In the genomic region with DNA sequence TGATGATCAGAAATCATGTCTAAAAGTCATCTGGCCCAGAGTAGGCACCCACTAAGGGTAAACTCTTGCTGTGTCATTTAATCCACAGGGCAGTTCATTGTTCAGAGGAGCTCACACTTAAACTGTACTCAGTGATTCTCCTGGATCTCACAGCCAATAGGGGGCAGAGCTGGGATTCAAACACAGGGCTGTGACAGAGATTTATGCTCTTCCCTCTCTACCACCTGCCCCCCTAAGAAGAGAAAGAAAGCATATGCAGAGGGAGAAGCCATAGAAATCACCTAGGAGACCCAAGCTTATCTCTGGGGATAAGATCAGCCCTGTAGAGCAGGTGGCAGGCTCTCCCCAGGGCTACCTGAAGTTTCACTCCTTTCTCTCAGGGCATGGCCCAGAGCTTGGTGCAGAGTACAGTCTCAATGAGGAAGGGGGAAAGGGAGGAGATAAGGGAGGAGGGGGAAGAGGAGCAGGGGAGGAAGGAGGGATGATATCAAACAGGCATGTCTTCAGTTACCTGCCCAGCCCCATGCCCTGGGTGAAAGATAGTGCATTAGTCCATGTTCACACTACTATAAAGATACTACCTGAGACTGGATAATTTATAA, we compare ENCODE assay signal across 9 cellular contexts. TPM values are rescaled to one million over a fixed set of nuclear protein-coding genes. Genes with fewer than 3 reads are reported as not detected.
DNase-seq lines count a peak whose midpoint lies in the region; ATAC-seq, FAIRE-seq and TF ChIP-seq lines count a peak whose summit lies in the region.
"Had no signal": no experiment of that assay in that cellular context is flagged by ENCODE, and none has a peak within 500 bp of the region (broad histone marks: within the 10 kb centered on the region; RNA-seq: fewer than 3 reads in every experiment).

No MANE protein-coding gene starts in this region.

- no peaks in the 10 kb centered on the region for H3K36me3 Mint-ChIP-seq in neural progenitor cell
- H3K36me3 Mint-ChIP-seq: activated naive CD8-positive, alpha-beta T cell treated with anti-CD3 and anti-CD28 coated beads, Interleukin-2, amount 10 ng/mL, durations not matched to agents 7 days and 5 days had no signal

- no peaks in the 10 kb centered on the region for H3K27me3 ChIP-seq in neural progenitor cell

- no peaks in the 10 kb centered on the region for H3K9me3 Mint-ChIP-seq in neural progenitor cell
- H3K9me3 Mint-ChIP-seq: activated naive CD8-positive, alpha-beta T cell treated with anti-CD3 and anti-CD28 coated beads, Interleukin-2, amount 10 ng/mL, durations not matched to agents 7 days and 5 days had no signal

- H3F3A ChIP-seq in neural progenitor cell (ENCODE audit: low read depth): no peaks in the 10 kb centered on the region

- no peaks in the 10 kb centered on the region for H3K79me2 ChIP-seq in neural progenitor cell (ENCODE audit: low read depth)

- no peaks in the 10 kb centered on the region for H3K36me3 ChIP-seq in neural progenitor cell

- no peak overlapping the region for H3K9ac ChIP-seq in neural progenitor cell

- H3K9me3 ChIP-seq in neural progenitor cell (ENCODE audit: low read depth): no peaks in the 10 kb centered on the region

- H3K4me3 Mint-ChIP-seq in neural progenitor cell: no peak overlapping the region
- H3K4me3 Mint-ChIP-seq: activated naive CD8-positive, alpha-beta T cell treated with anti-CD3 and anti-CD28 coated beads, Interleukin-2, amount 10 ng/mL, durations not matched to agents 7 days and 5 days had no signal

- H3K4me2 ChIP-seq in neural progenitor cell: no peak overlapping the region

- FAIRE-seq in frontal cortex (lab: Jason Lieb, UNC): no peak

- no peaks in the 10 kb centered on the region for H4K20me1 ChIP-seq in neural progenitor cell (ENCODE audit: low read depth)

- H3K4me1 ChIP-seq in neural progenitor cell: no peaks in the 10 kb centered on the region

- H3K4me1 Mint-ChIP-seq in neural progenitor cell: peaks cover 10% of the 10 kb centered on the region
- H3K4me1 Mint-ChIP-seq: activated naive CD8-positive, alpha-beta T cell treated with anti-CD3 and anti-CD28 coated beads, Interleukin-2, amount 10 ng/mL, durations not matched to agents 7 days and 5 days had no signal

- H3K27me3 Mint-ChIP-seq in neural progenitor cell (ENCODE audit: insufficient read depth, low read depth): peaks cover 3% of the 10 kb centered on the region

- H2AFZ ChIP-seq in neural progenitor cell (replicated peaks): peak overlapping the region; percentile 93

- DNase-seq in NCI-H1694 (lab: John Stamatoyannopoulos, UW) (peak; percentile 60), cerebellar cortex (ENCODE audit: low spot score) (peak; percentile 4), neural progenitor cell (ENCODE audit: low spot score) (peak; percentile 60), frontal cortex (ENCODE audit: low spot score in 2 of 2) (no peak), AG08396 (ENCODE audit: low spot score) (no peak)
- no peak for DNase-seq in activated T-cell treated with anti-CD3 and anti-CD28 coated beads, Interleukin-2, amount 50 U/mL, for 1 hour
- DNase-seq: activated naive CD8-positive, alpha-beta T cell treated with anti-CD3 and anti-CD28 coated beads, Interleukin-2, amount 10 ng/mL, durations not matched to agents 7 days and 5 days had no signal

- no peak for ATAC-seq in HG03342 (IDR thresholded peaks at IDR 0.05; ENCODE audit: unreplicated experiment)

- H3K27ac ChIP-seq in neural progenitor cell: no peak overlapping the region

- H3K4me3 ChIP-seq in neural progenitor cell: no peak overlapping the region

- H3K27ac Mint-ChIP-seq in neural progenitor cell: peak overlapping the region; percentile 91
- H3K27ac Mint-ChIP-seq: activated naive CD8-positive, alpha-beta T cell treated with anti-CD3 and anti-CD28 coated beads, Interleukin-2, amount 10 ng/mL, durations not matched to agents 7 days and 5 days had no signal

- TF ChIP-seq CTCF in GM12873 (IDR thresholded peaks at IDR 0.05; ENCODE audit: insufficient read depth, low read depth, low read length, missing control alignments): peak; percentile 30
- peak; percentile 64 for TF ChIP-seq CTCF in neural progenitor cell (IDR thresholded peaks at IDR 0.05)

RNA-seq across cellular contexts. Expression of a gene that starts 51.8 kb away (rescaled TPM):
- total RNA-seq in neural progenitor cell (ENCODE audit: low replicate concordance) (40.9 and 43.8 TPM in 2 replicates), frontal cortex (35.5 TPM)

Comparison
In these comparisons a context has a peak if more than half of its experiments do, and no peak if none do; other contexts are left out.
1. DNase-seq: peak in NCI-H1694 (single experiment), cerebellar cortex (single experiment) and neural progenitor cell (single experiment); none in frontal cortex (0 of 2), activated T-cell treated with anti-CD3 and anti-CD28 coated beads, Interleukin-2, amount 50 U/mL, for 1 hour (single experiment) and AG08396 (single experiment).